In the genomic region with DNA sequence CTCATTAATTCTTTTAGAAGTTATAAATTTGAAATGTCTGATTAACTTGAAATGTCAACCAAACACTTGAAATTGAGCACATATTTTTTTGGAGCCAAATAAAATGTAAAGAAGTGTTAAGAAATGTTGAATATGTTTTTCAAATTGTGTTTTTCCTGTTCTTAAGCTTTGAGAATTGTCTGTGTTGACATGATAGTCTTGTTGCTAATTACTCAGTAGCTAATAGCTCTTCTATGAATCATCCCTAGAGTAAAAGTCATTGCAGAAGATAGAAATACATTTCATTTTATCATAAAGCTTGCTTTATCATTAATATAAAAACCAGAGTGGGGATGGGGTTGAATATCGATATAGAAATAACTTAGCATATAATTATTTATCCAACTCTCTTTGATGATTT, we compare ENCODE assay signal across 17 cellular contexts. TPM values are rescaled to one million over a fixed set of nuclear protein-coding genes. Genes with fewer than 3 reads are reported as not detected.
A peak's percentile ranks its signal among the peaks of the same experiment; 100 is the strongest.
DNase-seq lines count a peak whose midpoint lies in the region; ATAC-seq, FAIRE-seq and TF ChIP-seq lines count a peak whose summit lies in the region.
"Had no signal": no experiment of that assay in that cellular context is flagged by ENCODE, and none has a peak within 500 bp of the region (broad histone marks: within the 10 kb centered on the region; RNA-seq: fewer than 3 reads in every experiment).

No MANE protein-coding gene starts in this region.

- H3K9me2 ChIP-seq in PC-3 (replicated peaks; ENCODE audit: low read length), result no peaks in the 10 kb centered on the region

- no peaks in the 10 kb centered on the region for H4K20me1 ChIP-seq in PC-3 (ENCODE audit: low read length)
- no peaks in the 10 kb centered on the region for H4K20me1 ChIP-seq in mammary epithelial cell (ENCODE audit: insufficient read depth, low read length)
- H4K20me1 ChIP-seq in keratinocyte (ENCODE audit: control insufficient read depth, extremely low read depth, insufficient read depth, low read length), result no peaks in the 10 kb centered on the region

- in situ Hi-C loops in mammary epithelial cell (cut with MboI; ENCODE audit: low sequenced_read_pairs in 2 of 2), result no loop called here

- H3K27ac ChIP-seq in PC-3 (ENCODE audit: low read length), result peak overlapping the region; percentile 89
- H3K27ac ChIP-seq in mammary epithelial cell (ENCODE audit: insufficient read depth, low read depth, low read length), result peak overlapping the region; percentile 99
- H3K27ac ChIP-seq in keratinocyte (ENCODE audit: control insufficient read depth, insufficient read depth, low read length), result peak overlapping the region; percentile 91
- H3K27ac ChIP-seq in tibial nerve, result no peak overlapping the region
- H3K27ac ChIP-seq: adrenal gland, prostate gland had no signal

- H3K4me3 ChIP-seq in PC-3 (ENCODE audit: low read length) (peak overlapping the region; percentile 18; the same call in 1 of the 2 replicates), mammary epithelial cell (replicated peaks in 1 of 3; ENCODE audit: insufficient read depth in 1 of 3, low read depth in 2 of 3, low read length in 3 of 3) (no peak overlapping the region), keratinocyte (ENCODE audit: control insufficient read depth in 2 of 3, extremely low read depth in 1 of 3, insufficient read depth in 2 of 3, low read depth in 1 of 3, low read length in 3 of 3) (no peak overlapping the region), tibial nerve (no peak overlapping the region)
- H3K4me3 ChIP-seq: adrenal gland, prostate gland had no signal

- H3K9ac ChIP-seq in PC-3 (ENCODE audit: low read length) (peak overlapping the region; percentile 58), mammary epithelial cell (ENCODE audit: insufficient read depth, low read length) (peak overlapping the region; percentile 65), keratinocyte (ENCODE audit: control insufficient read depth, extremely low read depth, insufficient read depth, low read length) (peak overlapping the region; percentile 26)

- TF ChIP-seq CTCF in PC-3 (conservative IDR thresholded peaks at IDR 0.05; ENCODE audit: low read depth, low read length) (no peak), mammary epithelial cell (conservative IDR thresholded peaks at IDR 0.05 in 1 of 2, IDR thresholded peaks at IDR 0.05 in 1 of 2; ENCODE audit: extremely low read depth in 1 of 2, insufficient read depth in 1 of 2, low read depth in 1 of 2, low read length in 2 of 2) (no peak), keratinocyte (optimal IDR thresholded peaks at IDR 0.05 in 1 of 3, IDR thresholded peaks at IDR 0.05 in 1 of 3, conservative IDR thresholded peaks at IDR 0.05 in 1 of 3; ENCODE audit: extremely low read depth in 1 of 3, insufficient read depth in 2 of 3, low read length in 3 of 3) (no peak), tibial nerve (IDR thresholded peaks at IDR 0.05) (no peak)

- H2AFZ ChIP-seq in PC-3 (ENCODE audit: low read length) (no peak overlapping the region), mammary epithelial cell (ENCODE audit: low read depth, low read length) (no peak overlapping the region), keratinocyte (ENCODE audit: control insufficient read depth, low read length) (no peak overlapping the region)

- no peaks in the 10 kb centered on the region for H3K9me1 ChIP-seq in keratinocyte (ENCODE audit: control insufficient read depth, extremely low read depth, insufficient read depth, low read length)

- H3K9me3 ChIP-seq in PC-3 (ENCODE audit: low read length) (no peaks in the 10 kb centered on the region), mammary epithelial cell (replicated peaks; ENCODE audit: insufficient read depth, low read length) (no peaks in the 10 kb centered on the region), keratinocyte (ENCODE audit: control insufficient read depth, low read depth, low read length) (no peaks in the 10 kb centered on the region), tibial nerve (no peaks in the 10 kb centered on the region)
- H3K9me3 ChIP-seq: adrenal gland, prostate gland had no signal

- 100% methylated on average over 1 of the region's 1 CpG for WGBS in mammary epithelial cell (ENCODE audit: low coverage, missing lambda C conversion rate)
- 61 to 67% methylated on average over 1 of the region's 1 CpG for WGBS in tibial nerve, 2 donors

- ATAC-seq in PC-3 (no peak; the same call in 1 of the 2 replicates), GM21619 (IDR thresholded peaks at IDR 0.05; ENCODE audit: unreplicated experiment) (no peak), GM21526 (IDR thresholded peaks at IDR 0.05; ENCODE audit: low FRiP score, unreplicated experiment) (no peak)
- ATAC-seq: left lobe of liver; stimulated activated naive CD8-positive, alpha-beta T cell treated with anti-CD3 and anti-CD28 coated beads, Interleukin-15, Interleukin-2, amounts not matched to agents 100 U/mL and 50 U/mL, for 24 hours had no signal

- no peak for FAIRE-seq in keratinocyte (lab: Jason Lieb, UNC)
- FAIRE-seq: GM19239 had no signal

- peaks cover 14% of the 10 kb centered on the region; the same call in 1 of the 2 replicates for H3K79me2 ChIP-seq in PC-3 (ENCODE audit: low read length)
- H3K79me2 ChIP-seq in mammary epithelial cell (ENCODE audit: insufficient read depth, low read length), result peaks cover 18% of the 10 kb centered on the region
- H3K79me2 ChIP-seq in keratinocyte (ENCODE audit: control insufficient read depth, insufficient read depth, low read length), result peaks cover 5% of the 10 kb centered on the region

- no peak for TF ChIP-seq EP300 in tibial nerve (IDR thresholded peaks at IDR 0.05)

- peaks cover 60% of the 10 kb centered on the region for H3K36me3 ChIP-seq in PC-3 (ENCODE audit: low read depth, low read length)
- peaks cover 39% of the 10 kb centered on the region for H3K36me3 ChIP-seq in mammary epithelial cell (ENCODE audit: insufficient read depth, low read length)
- H3K36me3 ChIP-seq in keratinocyte (ENCODE audit: control insufficient read depth in 2 of 2, extremely low read depth in 1 of 2, insufficient read depth in 2 of 2, low read length in 2 of 2), result peaks cover 27 to 45% of the 10 kb centered on the region in 2 experiments
- peaks cover 0 to 40% (median 0%) of the 10 kb centered on the region in 3 donors for H3K36me3 ChIP-seq in tibial nerve
- H3K36me3 ChIP-seq: adrenal gland, prostate gland had no signal

- intact Hi-C loops in PC-3 (cut with micrococcal nuclease) (loop anchor here (1.0 to 2.0 kb wide), 3 partner anchors 20 to 34 kb away; no protein-coding TSS in a partner anchor), mammary epithelial cell (cut with micrococcal nuclease) (loop anchor here (1.0 to 2.0 kb wide), 3 partner anchors 14 to 72 kb away; no protein-coding TSS in a partner anchor)

- CTCF ChIA-PET in PC-3 (lab: Charles Lee) (interaction anchor here (0.8 to 1.3 kb wide), 3 partner anchors 19 to 32 kb away, joined by 3 to 9 read pairs (median 4); no protein-coding TSS in a partner anchor), mammary epithelial cell (lab: Charles Lee; ENCODE audit: low non-redundant PET) (no interaction called here)

- peaks cover 9% of the 10 kb centered on the region for H3F3A ChIP-seq in PC-3 (ENCODE audit: low read length, unreplicated experiment)

- H3K4me1 ChIP-seq in PC-3 (ENCODE audit: insufficient read depth, low read length) (peaks cover 45% of the 10 kb centered on the region), mammary epithelial cell (ENCODE audit: insufficient read depth, low read length) (peaks cover 29% of the 10 kb centered on the region), keratinocyte (ENCODE audit: control insufficient read depth, extremely low read depth, insufficient read depth, low read length) (peaks cover 34% of the 10 kb centered on the region), tibial nerve (peaks cover 0 to 20% (median 0%) of the 10 kb centered on the region in 4 donors)
- H3K4me1 ChIP-seq: adrenal gland had no signal

- TF ChIP-seq POLR2A in tibial nerve (IDR thresholded peaks at IDR 0.05), result no peak

- H3K4me2 ChIP-seq in PC-3 (ENCODE audit: low read length) (peak overlapping the region; percentile 61), mammary epithelial cell (ENCODE audit: insufficient read depth, low read depth, low read length) (peak overlapping the region; percentile 46), keratinocyte (ENCODE audit: control insufficient read depth, extremely low read depth, insufficient read depth, low read depth, low read length) (peak overlapping the region; percentile 52)

- dilution Hi-C loops in mammary epithelial cell (cut with HindIII; ENCODE audit: low sequenced_read_pairs) (loop anchor here (25.0 kb wide), 1 partner anchor 350 kb away; a partner anchor contains a TSS), keratinocyte (cut with MboI; ENCODE audit: extremely low pct_ligation_motif_present, low sequenced_read_pairs) (no loop called here)

- no TSS peak for BruUV-seq in PC-3 (replicated peaks; lab: Mats Ljungman, UMichigan)
- BruUV-seq in mammary epithelial cell (replicated peaks; lab: Mats Ljungman, UMichigan), result TSS peak; percentile 22

- POLR2A ChIA-PET in PC-3 (lab: Charles Lee; ENCODE audit: unreplicated experiment), result interaction anchor here (0.6 to 1.1 kb wide), 2 partner anchors 76 to 198 kb away, joined by 3 to 6 read pairs; no protein-coding TSS in a partner anchor

- DNase-seq in AG08395 (ENCODE audit: low spot score) (peak; percentile 45), PC-3 (peak; percentile 52), mammary epithelial cell (no peak), keratinocyte (ENCODE audit: low read depth, low spot score) (no peak), tibial nerve (ENCODE audit: low spot score in 2 of 2) (no peak), NCI-H1105 (lab: John Stamatoyannopoulos, UW) (no peak)
- DNase-seq: activated CD4-positive, alpha-beta T cell treated with anti-CD3 and anti-CD28 coated beads, Interleukin-2, amount 50 U/mL, for 48 hours; adrenal gland; cortex of kidney; erythroblast; hippocampal formation; stimulated activated naive CD8-positive, alpha-beta T cell treated with anti-CD3 and anti-CD28 coated beads, Interleukin-15, Interleukin-2, amounts not matched to agents 100 U/mL and 50 U/mL, for 24 hours had no signal

- H3K27me3 ChIP-seq in PC-3 (ENCODE audit: low read length) (no peaks in the 10 kb centered on the region), mammary epithelial cell (ENCODE audit: insufficient read depth, low read length) (no peaks in the 10 kb centered on the region), keratinocyte (ENCODE audit: control insufficient read depth, extremely low read depth, insufficient read depth, low read length) (no peaks in the 10 kb centered on the region), tibial nerve (no peaks in the 10 kb centered on the region)
- H3K27me3 ChIP-seq: adrenal gland had no signal

RNA-seq across cellular contexts. Expression of a gene that starts 41.9 kb away (rescaled TPM):
- total RNA-seq in PC-3 (2014; rRNA removed) (29.1 and 45.0 TPM in 2 replicates), mammary epithelial cell (10 to 100 TPM; 14.8 to 23.1 TPM), tibial nerve (10 to 100 TPM; 11.7 to 28.8 (median 19.4) TPM)
- polyA plus RNA-seq in mammary epithelial cell (18.5 TPM), keratinocyte (12.0 to 22.2 TPM (median 13.2 TPM) in 3 replicates)
- polyA minus RNA-seq in mammary epithelial cell (8.7 TPM), keratinocyte (1.7 to 17.9 TPM (median 8.0 TPM) in 3 replicates)
- polyA plus RNA-seq in keratinocyte (2011; ENCODE audit: low read depth), result 3.9 TPM
- 6.9 and 15.9 TPM in 2 replicates for polyA plus RNA-seq in keratinocyte (2011; cell fraction: cytosol; rRNA removed)
- polyA plus RNA-seq in keratinocyte (2011; cell fraction: nucleus; rRNA removed), result 12.9 and 17.7 TPM in 2 replicates
- polyA plus RNA-seq in keratinocyte (2012; ENCODE audit: low replicate concordance), result 7.6 and 11.3 TPM in 2 replicates
- 16.1 TPM for polyA minus RNA-seq in keratinocyte (2011; cell fraction: cytosol; rRNA and poly(A)+ RNA removed)
- 10.8 and 40.9 TPM in 2 replicates for polyA minus RNA-seq in keratinocyte (2011; cell fraction: nucleus; rRNA and poly(A)+ RNA removed)

Comparison
In these comparisons a context has a peak if more than half of its experiments do, and no peak if none do; other contexts are left out.
1. DNase-seq: peak in AG08395 (single experiment) and PC-3 (single experiment); none in mammary epithelial cell (single experiment), keratinocyte (single experiment), tibial nerve (0 of 2) and NCI-H1105 (single experiment).
2. H3K27ac ChIP-seq: peak in PC-3 (single experiment), mammary epithelial cell (single experiment) and keratinocyte (single experiment); none in tibial nerve (0 of 4).
3. Peak in every context shown above with its lines, with median percentiles within 50 percentile points of each other: H3K4me2 ChIP-seq and H3K9ac ChIP-seq.